Comparison of ENCODE assay signal across 24 cellular contexts in genomic region chr2:39932198-39932597, GRCh38.
DNase-seq lines count a peak whose midpoint lies in the region; ATAC-seq, FAIRE-seq and TF ChIP-seq lines count a peak whose summit lies in the region.
"Had no signal": no experiment of that assay in that cellular context is flagged by ENCODE, and none has a peak within 500 bp of the region (broad histone marks: within the 10 kb centered on the region; RNA-seq: fewer than 3 reads in every experiment).

No MANE protein-coding gene starts in this region.

- TF ChIP-seq EP300 in HepG2 (IDR thresholded peaks at IDR 0.05; ENCODE audit: low read depth in 2 of 2, low read length in 2 of 2) (no peak), HepG2 (CRISPR knock-in tag; IDR thresholded peaks at IDR 0.05; ENCODE audit: borderline replicate concordance) (no peak)

- TF ChIP-seq POLR2A in HepG2 (IDR thresholded peaks at IDR 0.05; ENCODE audit: insufficient read depth in 1 of 2, low read depth in 2 of 2, low read length in 2 of 2) (no peak), right lobe of liver (IDR thresholded peaks at IDR 0.05) (no peak), IMR-90 (IDR thresholded peaks at IDR 0.05; ENCODE audit: low read depth, low read length) (no peak)

- H3K79me1 ChIP-seq in IMR-90 (ENCODE audit: low read depth in 1 of 2, low read length in 2 of 2) = 0 out of 4 replicates have a peak, but pooled peaks cover 0 to 3% of the 10 kb centered on the region in 2 experiments

- peak overlapping the region; percentile 95; the same call in 1 of the 2 replicates for H4K91ac ChIP-seq in IMR-90 (ENCODE audit: insufficient read depth, low read depth, low read length)

- H3K4me2 ChIP-seq in HepG2 (ENCODE audit: low read depth, low read length) (no peak overlapping the region), IMR-90 (ENCODE audit: low read depth, low read length) (no peak overlapping the region; the same call in 1 of the 2 replicates)
- H3K4me2 ChIP-seq: A549 had no signal

- peak overlapping the region; percentile 90; the same call in 1 of the 2 replicates for H3K4ac ChIP-seq in IMR-90 (ENCODE audit: low read depth, low read length)

- H2BK20ac ChIP-seq in IMR-90 (ENCODE audit: low read depth, low read length) = peak overlapping the region; percentile 98

- H4K5ac ChIP-seq in IMR-90 (ENCODE audit: low read depth, low read length) = peak overlapping the region; percentile 96; the same call in 1 of the 2 replicates

- H3K4me3 ChIP-seq in HepG2 (replicated peaks in 1 of 3; ENCODE audit: insufficient read depth in 1 of 3, low read depth in 2 of 3, low read length in 3 of 3) (no peak overlapping the region), right lobe of liver (no peak overlapping the region), IMR-90 (ENCODE audit: insufficient read depth, low read depth, low read length) (no peak overlapping the region), bronchial epithelial cell (ENCODE audit: low read depth, low read length) (no peak overlapping the region)
- H3K4me3 ChIP-seq: A549 had no signal

- H3K27me3 ChIP-seq in HepG2 (ENCODE audit: control insufficient read depth in 1 of 2, insufficient read depth in 2 of 2, low read length in 2 of 2) = no peaks in the 10 kb centered on the region
- no peaks in the 10 kb centered on the region for H3K27me3 ChIP-seq in right lobe of liver
- H3K27me3 ChIP-seq in IMR-90 (ENCODE audit: control insufficient read depth, insufficient read depth, low read length) = no peaks in the 10 kb centered on the region
- no peaks in the 10 kb centered on the region for H3K27me3 ChIP-seq in bronchial epithelial cell (ENCODE audit: control insufficient read depth, insufficient read depth, low read length)

- H3K27ac ChIP-seq in HepG2 (ENCODE audit: extremely low read length, insufficient read depth, low read length) (no peak overlapping the region), right lobe of liver (no peak overlapping the region), IMR-90 (ENCODE audit: insufficient read depth, low read length) (peak overlapping the region; percentile 78; the same call in 1 of the 2 replicates)
- H3K27ac ChIP-seq: A549, RWPE1 had no signal

- in situ Hi-C loops in HepG2 (cut with HindIII; ENCODE audit: extremely low pct_ligation_motif_present, low pct_unique_long_range_greater_than_20kb) (no loop called here), IMR-90 (cut with MboI; ENCODE audit: low sequenced_read_pairs) (no loop called here)

- H2BK15ac ChIP-seq in IMR-90 (ENCODE audit: low read depth, low read length) = no peak overlapping the region; the same call in 2 of the 3 replicates

- H4K8ac ChIP-seq in IMR-90 (ENCODE audit: low read depth in 2 of 2, low read length in 2 of 2) = peak overlapping the region; percentile 82 to 96; a peak in 2 of 4 replicates

- FAIRE-seq in HepG2 (lab: Jason Lieb, UNC) = no peak
- no peak for FAIRE-seq in bronchial epithelial cell (lab: Jason Lieb, UNC)
- FAIRE-seq: A549, GM12891, H1 had no signal

- peak overlapping the region; percentile 99; the same call in 1 of the 2 replicates for H3K18ac ChIP-seq in IMR-90 (ENCODE audit: low read depth, low read length)

- peak overlapping the region; percentile 91; the same call in 1 of the 2 replicates for H3K14ac ChIP-seq in IMR-90 (replicated peaks; ENCODE audit: low read depth, low read length)

- no peaks in the 10 kb centered on the region for H3K9me1 ChIP-seq in IMR-90 (ENCODE audit: insufficient read depth, low read length)

- H3K36me3 ChIP-seq in HepG2 (replicated peaks in 1 of 2; ENCODE audit: control insufficient read depth in 1 of 2, insufficient read depth in 2 of 2, low read length in 2 of 2) (no peaks in the 10 kb centered on the region), right lobe of liver (no peaks in the 10 kb centered on the region), IMR-90 (ENCODE audit: control insufficient read depth, insufficient read depth, low read length) (no peaks in the 10 kb centered on the region), bronchial epithelial cell (ENCODE audit: control insufficient read depth, insufficient read depth, low read length) (no peaks in the 10 kb centered on the region)

- DNase-seq in HepG2 (ENCODE audit: low spot score) (no peak), right lobe of liver (no peak), IMR-90 (peak; percentile 56), bronchial epithelial cell (ENCODE audit: low read depth) (peak; percentile 51), omental fat pad (ENCODE audit: low spot score) (no peak), AG20443 (ENCODE audit: low spot score) (no peak), T1000 (lab: John Stamatoyannopoulos, UW) (no peak)
- DNase-seq: C1 segment of cervical spinal cord; CD4-positive, alpha-beta memory T cell; COR-L47; DMS53; GF-D8; KBM-7; MM.1S; NCI-H2029; NCI-H510A; NCI-H69; SHP77 treated with DMSO at 0.1 percent for 48 hours; SW 1271 had no signal

- ATAC-seq in HepG2 (no peak), right lobe of liver (no peak), IMR-90 (ENCODE audit: low read depth) (peak; percentile 42; the same call in 1 of the 2 replicates), omental fat pad (ENCODE audit: low FRiP score) (no peak)
- ATAC-seq: A549, Panc1 had no signal

- peak overlapping the region; percentile 87; the same call in 1 of the 2 replicates for H3K23ac ChIP-seq in IMR-90 (ENCODE audit: low read depth, low read length)

- peak overlapping the region; percentile 82; the same call in 1 of the 2 replicates for H3K56ac ChIP-seq in IMR-90 (ENCODE audit: extremely low read depth, insufficient read depth, low read length)

- H2BK5ac ChIP-seq in IMR-90 (ENCODE audit: low read depth, low read length, poor library complexity, severe bottlenecking) = peak overlapping the region; percentile 96

- H4K20me1 ChIP-seq in HepG2 (ENCODE audit: insufficient read depth, low read length) (no peaks in the 10 kb centered on the region), IMR-90 (ENCODE audit: insufficient read depth, low read length) (no peaks in the 10 kb centered on the region)

- H3K9ac ChIP-seq in HepG2 (ENCODE audit: insufficient read depth, low read depth, low read length) (no peak overlapping the region), IMR-90 (ENCODE audit: low read depth, low read length) (no peak overlapping the region)

- POLR2A ChIA-PET in HepG2 (lab: Yijun Ruan, JAX) (no interaction called here), IMR-90 (lab: Charles Lee; ENCODE audit: unreplicated experiment) (no interaction called here)

- H2AK9ac ChIP-seq in IMR-90 (replicated peaks; ENCODE audit: low read depth, low read length, poor library complexity) = no peak overlapping the region

- H3K4me1 ChIP-seq in HepG2 (ENCODE audit: insufficient read depth, low read length) (no peaks in the 10 kb centered on the region), right lobe of liver (no peaks in the 10 kb centered on the region), IMR-90 (ENCODE audit: control insufficient read depth, insufficient read depth, low read length) (peaks cover 9% of the 10 kb centered on the region; the same call in 1 of the 2 replicates)
- H3K4me1 ChIP-seq: A549 had no signal

- TF ChIP-seq RAD21 in HepG2 (CRISPR knock-in tag; IDR thresholded peaks at IDR 0.05) = no peak
- no peak for TF ChIP-seq RAD21 in IMR-90 (IDR thresholded peaks at IDR 0.05; ENCODE audit: low read length)

- CTCF ChIA-PET in HepG2 (lab: Yijun Ruan, JAX; ENCODE audit: low intra/inter-chr PET ratio, low total read pairs) = no interaction called here
- CTCF ChIA-PET in IMR-90 (lab: Yijun Ruan, JAX) = no interaction called here

- dilution Hi-C loops in IMR-90 (cut with HindIII; ENCODE audit: low sequenced_read_pairs, unreplicated experiment) = no loop called here

- TF ChIP-seq CTCF in HepG2 (CRISPR knock-in tag; IDR thresholded peaks at IDR 0.05) = no peak
- no peak for TF ChIP-seq CTCF in right lobe of liver (IDR thresholded peaks at IDR 0.05)
- no peak for TF ChIP-seq CTCF in IMR-90 (conservative IDR thresholded peaks at IDR 0.05; ENCODE audit: low read depth, low read length)
- no peak for TF ChIP-seq CTCF in bronchial epithelial cell (IDR thresholded peaks at IDR 0.05; ENCODE audit: insufficient read depth, low read length, severe bottlenecking)
- TF ChIP-seq CTCF in omental fat pad (IDR thresholded peaks at IDR 0.05) = no peak

- H2AFZ ChIP-seq in HepG2 (ENCODE audit: low read length) (no peak overlapping the region), IMR-90 (replicated peaks; ENCODE audit: low read length, poor library complexity) (no peak overlapping the region)

- H3K9me3 ChIP-seq in HepG2 (ENCODE audit: low read length) (no peaks in the 10 kb centered on the region), right lobe of liver (no peaks in the 10 kb centered on the region), IMR-90 (ENCODE audit: control insufficient read depth, insufficient read depth, low read length) (peaks cover 6% of the 10 kb centered on the region)
- H3K9me3 ChIP-seq: A549 had no signal

- H3K79me2 ChIP-seq in HepG2 (ENCODE audit: insufficient read depth, low read length) = no peaks in the 10 kb centered on the region

- peak overlapping the region; percentile 97 for H2BK120ac ChIP-seq in IMR-90 (ENCODE audit: low read depth, low read length)

- WGBS in HepG2 (ENCODE audit: low lambda C conversion rate) = 2% methylated on average over 3 of the region's 3 CpGs
- 80% methylated on average over 3 of the region's 3 CpGs for WGBS in right lobe of liver (ENCODE audit: insufficient coverage, low coverage, low lambda C conversion rate, missing lambda C conversion rate)
- WGBS in IMR-90 (ENCODE audit: extremely low coverage in 2 of 2, insufficient read length in 1 of 2), 2 experiments = no CpG with 5 or more reads among the region's 3 CpGs

- intact Hi-C loops in HepG2 (cut with micrococcal nuclease; ENCODE audit: unreplicated experiment) (no loop called here), right lobe of liver (cut with DNase I) (no loop called here), IMR-90 (cut with micrococcal nuclease) (loop anchor here (5.0 kb wide), 2 partner anchors 60 to 170 kb away; no protein-coding TSS in a partner anchor)

- H2AK5ac ChIP-seq in IMR-90 (ENCODE audit: low read depth, low read length) = no peak overlapping the region

- BruUV-seq in HepG2 (replicated peaks; lab: Mats Ljungman, UMichigan) = no TSS peak
- no TSS peak for BruUV-seq in IMR-90 (replicated peaks; lab: Mats Ljungman, UMichigan)

TF ChIP-seq in HepG2, 621 proteins besides CTCF, POLR2A, EP300 and RAD21:
- 0 out of 2 replicates have a peak, but pooled peaks have one; percentile 8 for TF ChIP-seq CREB1 (IDR thresholded peaks at IDR 0.05)
- no peak for TF ChIP-seq CREB1 (CRISPR knock-in tag; IDR thresholded peaks at IDR 0.05)
- TF ChIP-seq ZSCAN29 (CRISPR knock-in tag; conservative IDR thresholded peaks at IDR 0.05) = no peak

TF ChIP-seq in IMR-90, 13 proteins besides CTCF, POLR2A, EP300 and RAD21:
- TF ChIP-seq FOS (IDR thresholded peaks at IDR 0.05; ENCODE audit: low read depth, low read length) (0 out of 2 replicates have a peak, but pooled peaks have one; percentile 24), MXI1 (IDR thresholded peaks at IDR 0.05; ENCODE audit: borderline replicate concordance, low read depth, low read length) (no peak), NFE2L2 (IDR thresholded peaks at IDR 0.05; ENCODE audit: low read depth, low read length) (no peak), MAFK (IDR thresholded peaks at IDR 0.05; ENCODE audit: low read depth, low read length) (no peak), SMC3 (IDR thresholded peaks at IDR 0.05; ENCODE audit: low read depth, low read length) (no peak), RCOR1 (IDR thresholded peaks at IDR 0.05; ENCODE audit: insufficient replicate concordance, low read length) (no peak), RFX5 (IDR thresholded peaks at IDR 0.05; ENCODE audit: low read depth, low read length) (no peak)

Comparison
In these comparisons a context has a peak if more than half of its experiments do, and no peak if none do; other contexts are left out.
1. DNase-seq: peak in IMR-90 (single experiment) and bronchial epithelial cell (single experiment); none in HepG2 (single experiment), right lobe of liver (0 of 3), omental fat pad (single experiment), AG20443 (single experiment) and T1000 (single experiment).